Comparison of ENCODE assay signal across 8 cellular contexts in the genomic region with DNA sequence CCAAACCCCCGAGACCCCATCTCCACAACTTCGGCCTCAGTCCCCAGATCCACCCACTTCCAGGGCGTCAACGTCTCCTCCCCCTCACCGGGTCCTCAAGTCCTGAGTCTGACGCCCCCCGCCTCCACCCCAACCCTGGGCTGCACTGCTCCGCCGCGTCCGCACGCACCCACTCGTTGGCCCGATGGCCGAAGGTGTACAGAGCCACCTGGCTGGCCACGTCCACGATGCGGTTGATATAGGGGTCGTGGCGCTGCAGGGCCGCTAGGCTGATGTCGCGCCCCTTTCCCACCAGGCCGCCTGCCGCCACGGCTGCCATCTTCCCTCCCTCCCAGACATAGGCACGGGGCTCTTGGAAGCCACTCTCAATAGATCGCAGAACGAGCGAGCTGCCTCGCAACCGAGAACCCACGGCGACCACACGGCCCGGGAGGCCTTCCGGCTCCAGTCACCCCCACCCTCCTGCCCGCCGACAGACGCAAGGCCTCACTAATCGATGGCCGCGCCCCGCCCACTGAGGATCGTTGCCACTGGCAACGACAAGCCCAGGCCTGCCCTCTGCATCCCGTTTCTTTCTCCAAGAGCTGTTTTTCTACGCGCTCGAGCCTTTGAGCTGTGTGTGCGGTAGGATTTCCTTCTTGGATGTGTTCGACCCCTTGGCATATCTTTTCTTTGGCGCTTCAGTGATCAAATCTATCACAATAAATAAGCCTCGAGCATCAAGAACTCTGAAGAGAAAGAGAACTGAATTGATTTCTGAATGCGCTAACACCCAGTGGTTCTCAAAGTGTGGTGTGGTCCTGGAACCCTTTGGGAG. TPM values are rescaled to one million over a fixed set of nuclear protein-coding genes. Genes with fewer than 3 reads are reported as not detected.
DNase-seq lines count a peak whose midpoint lies in the region; ATAC-seq, FAIRE-seq and TF ChIP-seq lines count a peak whose summit lies in the region.

DCP1B (minus strand) TSS at position 345 of the 817 bp plus-strand sequence; CDS start at position 319, 26 bp downstream.

- WGBS in heart right ventricle, 2 donors, result 4 to 5% methylated on average over 55 of the region's 55 CpGs
- 5 to 7% methylated on average over 28 to 39 of the region's 55 CpGs for WGBS in upper lobe of left lung, 2 donors

- H3K4me1 ChIP-seq in heart right ventricle (peaks cover 2 to 55% (median 41%) of the 10 kb centered on the region in 9 donors), upper lobe of left lung (peaks cover 11 to 18% (median 16%) of the 10 kb centered on the region in 4 donors)

- FAIRE-seq in GM12891 (lab: Jason Lieb, UNC), result peak; percentile 100

- peak; percentile 98 for ATAC-seq in HG02840 (IDR thresholded peaks at IDR 0.05; ENCODE audit: low FRiP score, unreplicated experiment)
- ATAC-seq in heart right ventricle, result peak; percentile 97 to 99 (median 99)
- ATAC-seq in upper lobe of left lung (ENCODE audit: low FRiP score in 2 of 2), result peak; percentile 100

- TF ChIP-seq POLR2A in GM12891 (IDR thresholded peaks at IDR 0.05; ENCODE audit: low read depth, low read length), result peak; percentile 87
- TF ChIP-seq POLR2A in upper lobe of left lung (IDR thresholded peaks at IDR 0.05), result peak in 2 of 4 donors; percentile 56 to 77

- H3K4me3 ChIP-seq in heart right ventricle (peak within 1 kb of the TSS; percentile 64 to 89 (median 76)), upper lobe of left lung (peak within 1 kb of the TSS; percentile 86 to 94 (median 92))

- intact Hi-C loops in T-helper 1 cell treated with Interleukin-12 subunit alpha and Interleukin-12 subunit beta and Interleukin-4 antibody, amounts not matched to agents 30 ng/mL and 1 ng/mL, for 36 hours (cut with micrococcal nuclease), result loop anchor here (1.0 to 10.0 kb wide), 15 partner anchors 31 to 1617 kb away; partner anchors contain the start of genes ADIPOR2, CCDC77, FBXL14 and ITFG2
- intact Hi-C loops in heart right ventricle (cut with DNase I) (no loop called here), posterior cingulate gyrus (cut with DNase I) (loop anchor here (5.0 kb wide), 1 partner anchor 33 kb away; no protein-coding TSS in a partner anchor)

- peak in 2 of 9 donors; percentile 10 to 19 for TF ChIP-seq CTCF in heart right ventricle (IDR thresholded peaks at IDR 0.05)
- peak in 4 of 6 experiments; percentile 14 to 61 (median 36) for TF ChIP-seq CTCF in upper lobe of left lung (IDR thresholded peaks at IDR 0.05)

- TF ChIP-seq EP300 in upper lobe of left lung (IDR thresholded peaks at IDR 0.05), result peak in 1 of 4 donors; percentile 69

- H3K27ac ChIP-seq in heart right ventricle (peak within 1 kb of the TSS; percentile 72 to 93 (median 87)), upper lobe of left lung (peak within 1 kb of the TSS; percentile 88 to 97 (median 94))

- H3K9me3 ChIP-seq in heart right ventricle (no peaks in the 10 kb centered on the region), upper lobe of left lung (no peaks in the 10 kb centered on the region)

- DNase-seq in GM12891 (ENCODE audit: insufficient read length, low spot score), result peak; percentile 78
- peak; percentile 95 for DNase-seq in NCI-H146 (lab: John Stamatoyannopoulos, UW)
- peak; percentile 98 for DNase-seq in amniotic epithelial cell (ENCODE audit: low read depth)
- DNase-seq in heart right ventricle, result peak; percentile 95 to 96
- DNase-seq in posterior cingulate gyrus, result peak; percentile 94 to 100 (median 98)
- peak; percentile 98 for DNase-seq in upper lobe of left lung

- H3K27me3 ChIP-seq in heart right ventricle (no peaks in the 10 kb centered on the region), upper lobe of left lung (no peaks in the 10 kb centered on the region)

- peaks cover 0 to 4% (median 0%) of the 10 kb centered on the region in 9 donors for H3K36me3 ChIP-seq in heart right ventricle
- no peaks in the 10 kb centered on the region for H3K36me3 ChIP-seq in upper lobe of left lung

TF ChIP-seq in GM12891, 5 proteins besides CTCF, POLR2A, EP300 and RAD21:
- TF ChIP-seq POLR2AphosphoS5 (IDR thresholded peaks at IDR 0.05; ENCODE audit: low read depth, low read length) (peak; percentile 80), PAX5 (IDR thresholded peaks at IDR 0.05; ENCODE audit: insufficient read depth, low read length, severe bottlenecking) (no peak), TAF1 (IDR thresholded peaks at IDR 0.05; ENCODE audit: low read depth, low read length) (peak; percentile 78)

RNA-seq across cellular contexts. Expression of gene DCP1B, which starts in this region (rescaled TPM):
- 9.8 TPM for polyA plus RNA-seq in GM12891 (2012; ENCODE audit: low read depth, missing spikeins)
- total RNA-seq in T-helper 1 cell treated with Interleukin-12 subunit alpha and Interleukin-12 subunit beta and Interleukin-4 antibody, amounts not matched to agents 30 ng/mL and 1 ng/mL, for 36 hours, result 16.2 and 16.5 TPM in 2 replicates
- total RNA-seq in heart right ventricle, result 1 to 10 TPM; 1.1 to 4.1 (median 2.0) TPM
- polyA plus RNA-seq in heart right ventricle, result 1 to 10 TPM; 1.4 to 4.9 TPM
- 10 to 100 TPM in 5 of 6 donors, 1 to 10 TPM in 1; 5.5 to 30.4 (median 12.2) TPM for total RNA-seq in upper lobe of left lung

Comparison
In these comparisons a context has a peak if more than half of its experiments do, and no peak if none do; other contexts are left out.
1. Peak in every context shown above with its lines: DNase-seq, ATAC-seq, H3K4me3 ChIP-seq and H3K27ac ChIP-seq.
2. intact Hi-C loops: an anchor here in T-helper 1 cell treated with Interleukin-12 subunit alpha and Interleukin-12 subunit beta and Interleukin-4 antibody, amounts not matched to agents 30 ng/mL and 1 ng/mL, for 36 hours (1.0 to 10.0 kb wide) and posterior cingulate gyrus (5.0 kb wide); none called in heart right ventricle.